Comparison of ENCODE assay signal across 25 cellular contexts in the genomic region with DNA sequence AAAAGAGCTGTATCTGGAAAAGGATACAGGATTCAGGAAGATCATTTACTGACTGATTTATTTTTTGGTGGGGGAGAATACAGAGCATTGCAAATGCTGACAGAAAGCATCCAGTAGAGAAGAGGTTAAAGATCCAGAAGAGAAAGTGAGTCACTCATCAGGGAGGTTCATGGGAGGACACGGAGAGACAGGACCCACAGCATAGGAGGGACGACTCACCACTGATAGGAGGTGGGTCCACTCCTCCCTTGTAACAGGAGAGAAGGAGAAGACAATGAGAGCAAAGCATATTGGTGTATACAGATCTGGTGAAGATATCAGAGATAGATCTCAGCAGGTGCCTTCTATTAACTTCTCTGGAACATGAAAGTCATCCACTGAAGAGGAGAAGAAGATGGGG.
"Had no signal": no experiment of that assay in that cellular context is flagged by ENCODE, and none has a peak within 500 bp of the region (broad histone marks: within the 10 kb centered on the region; RNA-seq: fewer than 3 reads in every experiment).

No MANE protein-coding gene starts in this region.

- H3K36me3 ChIP-seq: esophagus squamous epithelium, left lung, prostate gland, sigmoid colon, tibial artery had no signal

- H3K4me3 Mint-ChIP-seq: naive thymus-derived CD8-positive, alpha-beta T cell; nephron progenitor cell; stimulated activated memory B cell treated with anti-CD40 and anti-IgM and Interleukin-4, amounts not matched to agents 10 μg/mL and 1 μg/mL and 100 μg/mL, for 72 hours; type B pancreatic cell had no signal

- ATAC-seq: left cardiac atrium; left lung; naive thymus-derived CD8-positive, alpha-beta T cell; right cardiac atrium; stimulated activated memory B cell treated with anti-CD40 and anti-IgM and Interleukin-4, amounts not matched to agents 10 μg/mL and 1 μg/mL and 100 μg/mL, for 72 hours; stimulated activated naive CD8-positive, alpha-beta T cell treated with anti-CD3 and anti-CD28 coated beads, Interleukin-15, Interleukin-2, amounts not matched to agents 100 U/mL and 50 U/mL, for 24 hours had no signal

- H3K4me1 Mint-ChIP-seq: naive thymus-derived CD8-positive, alpha-beta T cell; stimulated activated memory B cell treated with anti-CD40 and anti-IgM and Interleukin-4, amounts not matched to agents 10 μg/mL and 1 μg/mL and 100 μg/mL, for 72 hours had no signal

- H3K27me3 ChIP-seq: esophagus squamous epithelium, left lung, sigmoid colon, testis had no signal

- H3K27me3 Mint-ChIP-seq: stimulated activated memory B cell treated with anti-CD40 and anti-IgM and Interleukin-4, amounts not matched to agents 10 μg/mL and 1 μg/mL and 100 μg/mL, for 72 hours; type B pancreatic cell had no signal

- H3K9me3 Mint-ChIP-seq: stimulated activated memory B cell treated with anti-CD40 and anti-IgM and Interleukin-4, amounts not matched to agents 10 μg/mL and 1 μg/mL and 100 μg/mL, for 72 hours; type B pancreatic cell had no signal

- H3K4me3 ChIP-seq: coronary artery, esophagus squamous epithelium, left lung, prostate gland, sigmoid colon, testis, tibial artery had no signal

- H3K9me3 ChIP-seq: esophagus squamous epithelium, left lung, prostate gland, sigmoid colon, testis, tibial artery had no signal

- H3K36me3 Mint-ChIP-seq: naive thymus-derived CD8-positive, alpha-beta T cell; stimulated activated memory B cell treated with anti-CD40 and anti-IgM and Interleukin-4, amounts not matched to agents 10 μg/mL and 1 μg/mL and 100 μg/mL, for 72 hours; type B pancreatic cell had no signal

- H3K27ac ChIP-seq: coronary artery, esophagus squamous epithelium, left lung, prostate gland, sigmoid colon, testis, tibial artery had no signal

- H3K4me1 ChIP-seq: esophagus squamous epithelium, left lung, prostate gland, sigmoid colon, tibial artery had no signal

- FAIRE-seq: endothelial cell of umbilical vein, frontal cortex, keratinocyte had no signal

- DNase-seq: dermis blood vessel endothelial cell; effector memory CD4-positive, alpha-beta T cell; erythroblast; esophagus squamous epithelium; head of caudate nucleus; left cardiac atrium; left lung; midbrain; naive thymus-derived CD8-positive, alpha-beta T cell; nephron progenitor cell; nucleus accumbens; right cardiac atrium; sigmoid colon; stimulated activated CD4-positive, alpha-beta T cell treated with anti-CD3 and anti-CD28 coated beads, Interleukin-4, amount 100 ng/mL, for 4 hours; stimulated activated naive CD8-positive, alpha-beta T cell treated with anti-CD3 and anti-CD28 coated beads, Interleukin-15, Interleukin-2, amounts not matched to agents 100 U/mL and 50 U/mL, for 24 hours; substantia nigra; testis; tibial artery had no signal

- H3K27ac Mint-ChIP-seq: naive thymus-derived CD8-positive, alpha-beta T cell; nephron progenitor cell; stimulated activated memory B cell treated with anti-CD40 and anti-IgM and Interleukin-4, amounts not matched to agents 10 μg/mL and 1 μg/mL and 100 μg/mL, for 72 hours; type B pancreatic cell had no signal
